ENCODE assay signal across 9 cellular contexts in genomic region chr15:64566629-64567427, GRCh38.
A peak's percentile ranks its signal among the peaks of the same experiment; 100 is the strongest.
DNase-seq lines count a peak whose midpoint lies in the region; ATAC-seq and TF ChIP-seq lines count a peak whose summit lies in the region.
"Had no signal": no experiment of that assay in that cellular context is flagged by ENCODE, and none has a peak within 500 bp of the region (broad histone marks: within the 10 kb centered on the region; RNA-seq: fewer than 3 reads in every experiment).

No MANE protein-coding gene starts in this region.

- no peaks in the 10 kb centered on the region for H3K9me3 ChIP-seq in CD4-positive, alpha-beta T cell (ENCODE audit: control insufficient read depth, low read length)
- no peaks in the 10 kb centered on the region for H3K9me3 ChIP-seq in Panc1 (ENCODE audit: control insufficient read depth, insufficient read depth, low read depth, low read length)

- peaks cover 69% of the 10 kb centered on the region for H3K4me1 Mint-ChIP-seq in CD4-positive, alpha-beta T cell (ENCODE audit: low read depth)

- CTCF ChIA-PET in CD4-positive, alpha-beta T cell (lab: Charles Lee) = interaction anchor here (1.2 to 1.5 kb wide), 2 partner anchors 14 to 15 kb away, joined by 3 read pairs; no protein-coding TSS in a partner anchor
- CTCF ChIA-PET in HEK293T (lab: Yijun Ruan, JAX) = interaction anchor here (0.5 to 1.3 kb wide), 2 partner anchors 22 to 66 kb away, joined by 3 read pairs; no protein-coding TSS in a partner anchor
- CTCF ChIA-PET in Panc1 (lab: Charles Lee) = interaction anchor here (0.8 kb wide), 1 partner anchor 113 kb away, joined by 3 read pairs; no protein-coding TSS in a partner anchor

- intact Hi-C loops in CD4-positive, alpha-beta T cell (cut with DNase I, micrococcal nuclease) = no loop called here
- intact Hi-C loops in Panc1 (cut with micrococcal nuclease; ENCODE audit: unreplicated experiment) = no loop called here

- in situ Hi-C loops in Panc1 (cut with HindIII; ENCODE audit: low pct_unique_long_range_greater_than_20kb, low sequenced_read_pairs) = no loop called here

- H3K36me3 Mint-ChIP-seq in CD4-positive, alpha-beta T cell (ENCODE audit: low read depth) = peaks cover 40% of the 10 kb centered on the region

- BruUV-seq in Panc1 (replicated peaks; lab: Mats Ljungman, UMichigan) = no TSS peak

- no peaks in the 10 kb centered on the region for H3K27me3 ChIP-seq in CD4-positive, alpha-beta T cell (ENCODE audit: control insufficient read depth, insufficient read depth, low read length)
- no peaks in the 10 kb centered on the region for H3K27me3 ChIP-seq in Panc1 (ENCODE audit: control insufficient read depth, insufficient read depth, low read length)

- POLR2A ChIA-PET in CD4-positive, alpha-beta T cell (lab: Charles Lee) = interaction anchor here (1.2 kb wide), 2 partner anchors 35 to 66 kb away, joined by 3 read pairs; no protein-coding TSS in a partner anchor
- POLR2A ChIA-PET in HEK293T (lab: Yijun Ruan, JAX) (no interaction called here), Panc1 (lab: Charles Lee) (no interaction called here)

- H3K4me3 ChIP-seq in Panc1 (ENCODE audit: low read depth in 2 of 2, low read length in 2 of 2) = no peak overlapping the region

- no peak overlapping the region for H3K4me3 Mint-ChIP-seq in CD4-positive, alpha-beta T cell

- H3K9me3 Mint-ChIP-seq in CD4-positive, alpha-beta T cell = peaks cover under 1% of the 10 kb centered on the region

- no peak overlapping the region for H3K27ac ChIP-seq in CD4-positive, alpha-beta T cell (ENCODE audit: low read depth, low read length)
- H3K27ac ChIP-seq in Panc1 (ENCODE audit: low read length) = no peak overlapping the region

- H3K27me3 Mint-ChIP-seq in CD4-positive, alpha-beta T cell = no peaks in the 10 kb centered on the region

- peak overlapping the region; percentile 58 for H3K27ac Mint-ChIP-seq in CD4-positive, alpha-beta T cell

- no peak for TF ChIP-seq CTCF in CD4-positive, alpha-beta T cell (IDR thresholded peaks at IDR 0.05)
- TF ChIP-seq CTCF in Panc1 (IDR thresholded peaks at IDR 0.05) = no peak

- peaks cover 4% of the 10 kb centered on the region; the same call in 1 of the 2 replicates for H3K4me1 ChIP-seq in Panc1 (ENCODE audit: control insufficient read depth, insufficient read depth, low read length)

- no peak for DNase-seq in CD4-positive, alpha-beta T cell
- peak; percentile 6 for DNase-seq in HEK293T (ENCODE audit: extremely low spot score)
- no peak for DNase-seq in Panc1 (ENCODE audit: low read depth, low spot score)
- peak; percentile 36 for DNase-seq in kidney tubule cell (ENCODE audit: low spot score)
- DNase-seq in effector CD4-positive, alpha-beta T cell = no peak
- DNase-seq in AG08395 (ENCODE audit: low spot score) = no peak
- DNase-seq: RPMI8226 had no signal

- H3K36me3 ChIP-seq in Panc1 (ENCODE audit: control insufficient read depth, insufficient read depth, low read length) = no peaks in the 10 kb centered on the region

- ATAC-seq in CD4-positive, alpha-beta T cell (ENCODE audit: poor library complexity) = no peak
- ATAC-seq in Panc1 (peak; percentile 51; the same call in 1 of the 2 replicates), GM18861 (IDR thresholded peaks at IDR 0.05; ENCODE audit: unreplicated experiment) (no peak), GM19395 (IDR thresholded peaks at IDR 0.05; ENCODE audit: unreplicated experiment) (no peak)

TF ChIP-seq in HEK293T, 16 proteins besides CTCF, POLR2A, EP300 and RAD21:
- TF ChIP-seq ARNT (IDR thresholded peaks at IDR 0.05) = no peak
- peak; percentile 75 for TF ChIP-seq PKNOX1 (IDR thresholded peaks at IDR 0.05)
- TF ChIP-seq CTBP1 (IDR thresholded peaks at IDR 0.05; ENCODE audit: borderline replicate concordance) = no peak

Comparison
In these comparisons a context has a peak if more than half of its experiments do, and no peak if none do; other contexts are left out.
1. DNase-seq: peak in HEK293T (single experiment) and kidney tubule cell (single experiment); none in CD4-positive, alpha-beta T cell (0 of 10), Panc1 (single experiment), effector CD4-positive, alpha-beta T cell (single experiment) and AG08395 (single experiment).